ENCODE assay signal across 11 cellular contexts in genomic region chr10:122492955-122493597, GRCh38. TPM values are rescaled to one million over a fixed set of nuclear protein-coding genes. Genes with fewer than 3 reads are reported as not detected.
DNase-seq lines count a peak whose midpoint lies in the region; ATAC-seq and TF ChIP-seq lines count a peak whose summit lies in the region.
"Had no signal": no experiment of that assay in that cellular context is flagged by ENCODE, and none has a peak within 500 bp of the region (broad histone marks: within the 10 kb centered on the region; RNA-seq: fewer than 3 reads in every experiment).

No MANE protein-coding gene starts in this region.

- H3K36me3 Mint-ChIP-seq in progenitor cell of endocrine pancreas (ENCODE audit: insufficient read depth): no peaks in the 10 kb centered on the region

- H3K36me3 ChIP-seq in ascending aorta (no peaks in the 10 kb centered on the region), osteoblast (ENCODE audit: insufficient read depth, low read length) (peaks cover 8% of the 10 kb centered on the region), uterus (no peaks in the 10 kb centered on the region)

- no peak overlapping the region for H2AFZ ChIP-seq in osteoblast (ENCODE audit: low read length)

- no peaks in the 10 kb centered on the region for H3K27me3 ChIP-seq in ascending aorta
- H3K27me3 ChIP-seq in osteoblast (ENCODE audit: insufficient read depth, low read length): no peaks in the 10 kb centered on the region
- H3K27me3 ChIP-seq in uterus: no peaks in the 10 kb centered on the region
- H3K27me3 ChIP-seq: brain microvascular endothelial cell had no signal

- no peak overlapping the region for H3K4me2 ChIP-seq in osteoblast (ENCODE audit: insufficient read depth, low read length)

- no peaks in the 10 kb centered on the region for H3K9me3 Mint-ChIP-seq in progenitor cell of endocrine pancreas (ENCODE audit: low read depth)
- H3K9me3 Mint-ChIP-seq: neural crest cell had no signal

- peak overlapping the region; percentile 79 to 95 for H3K27ac ChIP-seq in ascending aorta
- peak overlapping the region; percentile 53 for H3K27ac ChIP-seq in osteoblast (ENCODE audit: low read depth, low read length)
- peak overlapping the region; percentile 73 to 84 for H3K27ac ChIP-seq in uterus
- H3K27ac ChIP-seq: brain microvascular endothelial cell had no signal

- intact Hi-C loops in ascending aorta (cut with DNase I) (loop anchor here (2.0 to 10.0 kb wide), 4 partner anchors 18 to 1922 kb away; partner anchors contain the start of genes OAT and PLEKHA1), uterus (cut with DNase I; ENCODE audit: low total_unique reads) (no loop called here)

- H3K27ac Mint-ChIP-seq in progenitor cell of endocrine pancreas: no peak overlapping the region
- H3K27ac Mint-ChIP-seq: activated CD4-positive, alpha-beta T cell treated with anti-CD3 and anti-CD28 coated beads for 36 hours had no signal

- TF ChIP-seq CTCF in ascending aorta (IDR thresholded peaks at IDR 0.05): no peak
- no peak for TF ChIP-seq CTCF in fibroblast of mammary gland (conservative IDR thresholded peaks at IDR 0.05; ENCODE audit: control insufficient read depth, insufficient read depth, low read depth, low read length)
- no peak for TF ChIP-seq CTCF in osteoblast (IDR thresholded peaks at IDR 0.05; ENCODE audit: extremely low read depth, low read depth, low read length)
- no peak for TF ChIP-seq CTCF in uterus (IDR thresholded peaks at IDR 0.05)
- no peak for TF ChIP-seq CTCF in progenitor cell of endocrine pancreas (IDR thresholded peaks at IDR 0.05; ENCODE audit: unreplicated experiment)

- DNase-seq in ascending aorta (ENCODE audit: low spot score in 2 of 2) (no peak), fibroblast of mammary gland (ENCODE audit: low read depth) (peak; percentile 88), osteoblast (ENCODE audit: insufficient read length, low spot score, missing footprints) (no peak), uterus (peak; percentile 60 to 70), SHP77 (lab: John Stamatoyannopoulos, UW) (no peak), progenitor cell of endocrine pancreas (ENCODE audit: low spot score, unreplicated experiment) (no peak)
- DNase-seq: activated CD4-positive, alpha-beta T cell treated with anti-CD3 and anti-CD28 coated beads for 36 hours; brain microvascular endothelial cell; islet precursor cell had no signal

- peaks cover 7% of the 10 kb centered on the region for H3K79me2 ChIP-seq in osteoblast (ENCODE audit: insufficient read depth, low read length)

- peaks cover 41% of the 10 kb centered on the region for H3K27me3 Mint-ChIP-seq in progenitor cell of endocrine pancreas

- H3K4me3 ChIP-seq in ascending aorta (no peak overlapping the region), fibroblast of mammary gland (ENCODE audit: control insufficient read depth, low read depth, low read length) (peak overlapping the region; percentile 64), osteoblast (ENCODE audit: insufficient read depth, low read length) (no peak overlapping the region), uterus (no peak overlapping the region)

- no peak overlapping the region for H3K4me3 Mint-ChIP-seq in progenitor cell of endocrine pancreas (ENCODE audit: low read depth)
- H3K4me3 Mint-ChIP-seq: activated CD4-positive, alpha-beta T cell treated with anti-CD3 and anti-CD28 coated beads for 36 hours; neural crest cell had no signal

- H4K20me1 ChIP-seq in osteoblast (ENCODE audit: insufficient read depth, low read length): no peaks in the 10 kb centered on the region

- ATAC-seq in GM21447 (IDR thresholded peaks at IDR 0.05; ENCODE audit: unreplicated experiment): no peak
- ATAC-seq: activated CD4-positive, alpha-beta T cell treated with anti-CD3 and anti-CD28 coated beads for 36 hours had no signal

- TF ChIP-seq POLR2A in uterus (IDR thresholded peaks at IDR 0.05): no peak

- H3K9me3 ChIP-seq in ascending aorta (no peaks in the 10 kb centered on the region), osteoblast (ENCODE audit: low read depth, low read length) (no peaks in the 10 kb centered on the region), uterus (no peaks in the 10 kb centered on the region)

- H3K4me1 Mint-ChIP-seq in progenitor cell of endocrine pancreas (ENCODE audit: low read depth): peaks cover 7% of the 10 kb centered on the region

- H3K4me1 ChIP-seq in ascending aorta: peaks cover 19 to 63% of the 10 kb centered on the region in 2 donors
- peaks cover 66% of the 10 kb centered on the region for H3K4me1 ChIP-seq in osteoblast (ENCODE audit: insufficient read depth, low read length)
- H3K4me1 ChIP-seq in uterus: peaks cover 5 to 25% of the 10 kb centered on the region in 2 donors

RNA-seq across cellular contexts. Expression of gene HTRA1, which starts 31.7 kb away (rescaled TPM):
- total RNA-seq in ascending aorta (112 TPM), osteoblast (392 and 413 TPM in 2 replicates), uterus (100 to 1,000 TPM in 3 of 4 donors, 10 to 100 TPM in 1; 98.3 to 153 (median 142) TPM), progenitor cell of endocrine pancreas (3.5 and 6.3 TPM in 2 replicates)
- total RNA-seq: activated CD4-positive, alpha-beta T cell treated with anti-CD3 and anti-CD28 coated beads for 36 hours had no signal

RNA-seq across cellular contexts. Expression of gene ARMS2, which starts 38.6 kb away (rescaled TPM):
- total RNA-seq in ascending aorta (not detected), osteoblast (not detected in 2 replicates), uterus (not detected), progenitor cell of endocrine pancreas (not detected in 2 replicates)
- total RNA-seq: activated CD4-positive, alpha-beta T cell treated with anti-CD3 and anti-CD28 coated beads for 36 hours; neural crest cell had no signal

Comparison
In these comparisons a context has a peak if more than half of its experiments do, and no peak if none do; other contexts are left out.
1. DNase-seq: peak in fibroblast of mammary gland (single experiment) and uterus (2 of 2); none in ascending aorta (0 of 2), osteoblast (single experiment), SHP77 (0 of 2) and progenitor cell of endocrine pancreas (single experiment).
2. RNA of gene HTRA1, which starts 31.7 kb away (total RNA-seq): 392 to 413 TPM in osteoblast, 98.3 to 153 TPM in uterus and 112 TPM in ascending aorta (single experiment); 3.5 to 6.3 TPM in progenitor cell of endocrine pancreas; every median in the first group is over 10 times any median in the second.
3. Peak in every context shown above with its lines, with median percentiles within 50 percentile points of each other: H3K27ac ChIP-seq.